In genomic region chr13:50106559-50106958, GRCh38 we compare ENCODE assay signal across 8 cellular contexts.
DNase-seq lines count a peak whose midpoint lies in the region; ATAC-seq, FAIRE-seq and TF ChIP-seq lines count a peak whose summit lies in the region.
"Had no signal": no experiment of that assay in that cellular context is flagged by ENCODE, and none has a peak within 500 bp of the region (broad histone marks: within the 10 kb centered on the region; RNA-seq: fewer than 3 reads in every experiment).

No MANE protein-coding gene starts in this region.

- no peak for TF ChIP-seq POLR2A in erythroblast (IDR thresholded peaks at IDR 0.05; ENCODE audit: low read length)
- no peak for TF ChIP-seq POLR2A in ovary (IDR thresholded peaks at IDR 0.05)

- H3K27ac ChIP-seq in KOPT-K1 (ENCODE audit: low read depth, low read length, poor library complexity, severe bottlenecking) (peak overlapping the region; percentile 19), ovary (no peak overlapping the region)

- peak; percentile 80 for FAIRE-seq in GM18507 (lab: Jason Lieb, UNC)

- H3K36me3 ChIP-seq in KOPT-K1 (ENCODE audit: insufficient read depth, low read length) (peaks cover 47% of the 10 kb centered on the region), ovary (no peaks in the 10 kb centered on the region)

- H3K4me1 Mint-ChIP-seq in memory B cell, result peaks cover 41% of the 10 kb centered on the region

- no peaks in the 10 kb centered on the region for H3K9me3 Mint-ChIP-seq in memory B cell

- DNase-seq in GM18507 (ENCODE audit: extremely low spot score, insufficient read length, low read depth) (no peak), memory B cell (ENCODE audit: low spot score in 2 of 2) (no peak), erythroblast (lab: John Stamatoyannopoulos, UW) (no peak), ovary (no peak), hippocampal formation (lab: John Stamatoyannopoulos, UW) (no peak)
- DNase-seq: NCI-H1436 treated with DMSO at 0.1 percent for 48 hours had no signal

- peak overlapping the region; percentile 97 for H3K27ac Mint-ChIP-seq in memory B cell

- H3K27me3 ChIP-seq in ovary, result no peaks in the 10 kb centered on the region

- peaks cover 13% of the 10 kb centered on the region for H3K36me3 Mint-ChIP-seq in memory B cell

- H3K27me3 Mint-ChIP-seq in memory B cell, result no peaks in the 10 kb centered on the region

- intact Hi-C loops in ovary (cut with DNase I), result no loop called here

- ATAC-seq in GM21528 (IDR thresholded peaks at IDR 0.05; ENCODE audit: low FRiP score, unreplicated experiment) (peak; percentile 74), memory B cell (ENCODE audit: low read depth) (peak; percentile 97)

- 89 to 93% (median 90%) methylated on average over 1 of the region's 1 CpG for WGBS in ovary, 3 donors

- H3K9me3 ChIP-seq in KOPT-K1 (ENCODE audit: insufficient read depth, low read length, poor library complexity, severe bottlenecking) (no peaks in the 10 kb centered on the region), ovary (no peaks in the 10 kb centered on the region)

- H3K4me3 Mint-ChIP-seq in memory B cell, result peak overlapping the region; percentile 81

- no peaks in the 10 kb centered on the region for H3K4me1 ChIP-seq in ovary (ENCODE audit: insufficient read depth)

- H3K4me3 ChIP-seq in ovary, result no peak overlapping the region

- TF ChIP-seq EP300 in ovary (IDR thresholded peaks at IDR 0.05), result no peak

- TF ChIP-seq CTCF in ovary (IDR thresholded peaks at IDR 0.05), result no peak
